Comparison of ENCODE assay signal across 8 cellular contexts in the genomic region with DNA sequence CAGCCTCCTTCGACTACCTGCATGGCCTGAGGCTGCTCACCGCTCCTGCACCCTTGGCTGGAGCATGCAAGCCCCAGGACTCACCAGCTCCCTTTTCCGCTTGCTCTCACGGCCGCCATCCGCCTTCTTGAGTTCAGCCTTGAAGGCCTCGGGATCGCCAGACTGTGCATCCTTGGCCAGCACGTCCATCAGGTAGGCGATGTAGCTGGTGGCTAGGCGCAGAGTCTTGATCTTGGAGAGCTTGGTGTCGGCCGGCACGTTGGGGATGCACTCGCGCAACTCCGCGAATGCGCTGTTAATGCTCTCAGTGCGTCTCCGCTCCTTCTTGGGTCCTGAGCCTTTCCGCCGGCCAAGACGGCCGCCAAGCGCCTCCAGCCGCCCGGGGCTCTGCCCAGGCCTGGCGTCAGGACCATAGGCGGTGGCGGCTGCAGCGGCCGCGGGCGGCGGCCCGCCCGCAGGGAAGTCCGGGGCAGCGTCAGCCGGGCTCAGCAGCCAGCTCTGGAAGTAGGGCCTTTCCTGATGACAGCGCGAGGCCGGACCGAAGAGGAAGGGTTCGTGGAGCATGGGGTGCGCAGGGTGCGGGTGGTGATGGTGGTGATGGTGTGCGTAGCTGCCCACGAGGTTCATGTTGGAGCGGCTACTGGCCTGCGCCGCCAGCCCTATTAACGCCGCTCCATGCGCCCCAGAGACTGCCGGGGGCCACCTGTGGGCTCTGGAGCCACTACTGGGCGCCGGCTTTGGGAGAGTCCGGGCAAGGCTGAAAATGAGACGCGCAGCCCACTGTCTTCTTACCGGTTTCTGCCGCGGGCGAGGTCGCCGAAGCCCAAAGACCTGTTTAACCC. TPM values are rescaled to one million over a fixed set of nuclear protein-coding genes. Genes with fewer than 3 reads are reported as not detected.
DNase-seq lines count a peak whose midpoint lies in the region; ATAC-seq and TF ChIP-seq lines count a peak whose summit lies in the region.

No MANE protein-coding gene starts in this region.

- no peak overlapping the region for H3K9ac ChIP-seq in PC-3 (ENCODE audit: low read length)

- peak overlapping the region in 7 of 8 donors; percentile 17 to 84 (median 70) for H3K4me3 Mint-ChIP-seq in CD4-positive, alpha-beta memory T cell
- peak overlapping the region; percentile 51 for H3K4me3 Mint-ChIP-seq in neural crest cell

- no peak overlapping the region for H3K27ac ChIP-seq in CD4-positive, alpha-beta memory T cell (ENCODE audit: low read depth, low read length)
- no peak overlapping the region for H3K27ac ChIP-seq in Panc1 (ENCODE audit: low read length)
- H3K27ac ChIP-seq in PC-3 (ENCODE audit: low read length), result no peak overlapping the region

- peaks cover 39 to 65% (median 53%) of the 10 kb centered on the region in 4 donors for H3K4me1 Mint-ChIP-seq in CD4-positive, alpha-beta memory T cell
- peaks cover 23% of the 10 kb centered on the region for H3K4me1 Mint-ChIP-seq in neural crest cell

- no peak overlapping the region for H2AFZ ChIP-seq in PC-3 (ENCODE audit: low read length)

- H3K79me2 ChIP-seq in PC-3 (ENCODE audit: low read length), result no peaks in the 10 kb centered on the region

- peaks cover 68 to 76% of the 10 kb centered on the region in 2 donors for H3K27me3 Mint-ChIP-seq in CD4-positive, alpha-beta memory T cell
- peaks cover 100% of the 10 kb centered on the region for H3K27me3 Mint-ChIP-seq in neural crest cell (ENCODE audit: low read depth)

- H3K9me2 ChIP-seq in PC-3 (replicated peaks; ENCODE audit: low read length), result no peaks in the 10 kb centered on the region

- no peaks in the 10 kb centered on the region for H3K9me3 ChIP-seq in CD4-positive, alpha-beta memory T cell (ENCODE audit: control insufficient read depth in 1 of 2, low read length in 2 of 2)
- H3K9me3 ChIP-seq in Panc1 (ENCODE audit: control insufficient read depth, insufficient read depth, low read depth, low read length) (no peaks in the 10 kb centered on the region), PC-3 (ENCODE audit: low read length) (no peaks in the 10 kb centered on the region)

- in situ Hi-C loops in Panc1 (cut with HindIII; ENCODE audit: low pct_unique_long_range_greater_than_20kb, low sequenced_read_pairs), result no loop called here

- H4K20me1 ChIP-seq in PC-3 (ENCODE audit: low read length), result no peaks in the 10 kb centered on the region

- POLR2A ChIA-PET in CD4-positive, alpha-beta memory T cell (lab: Charles Lee; ENCODE audit: partially characterized antibody), result no interaction called here
- POLR2A ChIA-PET in Panc1 (lab: Charles Lee), result interaction anchor here (0.6 kb wide), 2 partner anchors 31 to 391 kb away, joined by 10 to 11 read pairs; no protein-coding TSS in a partner anchor
- POLR2A ChIA-PET in PC-3 (lab: Charles Lee; ENCODE audit: unreplicated experiment), result no interaction called here

- no peak overlapping the region for H3K27ac Mint-ChIP-seq in CD4-positive, alpha-beta memory T cell
- no peak overlapping the region for H3K27ac Mint-ChIP-seq in neural crest cell (ENCODE audit: unreplicated experiment)

- TF ChIP-seq CTCF in Panc1 (IDR thresholded peaks at IDR 0.05), result no peak
- no peak for TF ChIP-seq CTCF in epithelial cell of proximal tubule (conservative IDR thresholded peaks at IDR 0.05; ENCODE audit: low read depth, low read length)
- no peak for TF ChIP-seq CTCF in neural crest cell (conservative IDR thresholded peaks at IDR 0.05)
- TF ChIP-seq CTCF in PC-3 (conservative IDR thresholded peaks at IDR 0.05; ENCODE audit: low read depth, low read length), result no peak

- no peak for DNase-seq in CD4-positive, alpha-beta memory T cell
- DNase-seq in Panc1 (ENCODE audit: low read depth, low spot score) (no peak), epithelial cell of proximal tubule (ENCODE audit: low read depth) (no peak), neural crest cell (ENCODE audit: low read depth, low spot score) (no peak), PC-3 (no peak), UCSD-AML1 (lab: John Stamatoyannopoulos, UW; ENCODE audit: unreplicated experiment) (no peak), SIG-M5 treated with dmso at 0.1 percent for 504 hours (lab: John Stamatoyannopoulos, UW; ENCODE audit: unreplicated experiment) (no peak)

- H3K36me3 ChIP-seq in CD4-positive, alpha-beta memory T cell (ENCODE audit: insufficient read depth, low read length), result no peaks in the 10 kb centered on the region
- no peaks in the 10 kb centered on the region for H3K36me3 ChIP-seq in Panc1 (ENCODE audit: control insufficient read depth, insufficient read depth, low read length)
- H3K36me3 ChIP-seq in PC-3 (ENCODE audit: low read depth, low read length), result no peaks in the 10 kb centered on the region

- no TSS peak for BruUV-seq in Panc1 (replicated peaks; lab: Mats Ljungman, UMichigan)
- BruUV-seq in PC-3 (replicated peaks; lab: Mats Ljungman, UMichigan), result no TSS peak

- CTCF ChIA-PET in CD4-positive, alpha-beta memory T cell (lab: Charles Lee; ENCODE audit: partially characterized antibody), result interaction anchor here (1.4 kb wide), 1 partner anchor 9 kb away, joined by 3 read pairs; no protein-coding TSS in a partner anchor
- CTCF ChIA-PET in Panc1 (lab: Charles Lee) (interaction anchor here (0.6 kb wide), 1 partner anchor 44 kb away, joined by 6 read pairs; no protein-coding TSS in a partner anchor), PC-3 (lab: Charles Lee) (no interaction called here)

- intact Hi-C loops in CD4-positive, alpha-beta memory T cell (cut with micrococcal nuclease), result no loop called here
- intact Hi-C loops in Panc1 (cut with micrococcal nuclease; ENCODE audit: unreplicated experiment), result no loop called here
- intact Hi-C loops in PC-3 (cut with micrococcal nuclease), result no loop called here

- H3K4me2 ChIP-seq in PC-3 (ENCODE audit: low read length), result no peak overlapping the region

- H3K4me1 ChIP-seq in CD4-positive, alpha-beta memory T cell (ENCODE audit: insufficient read depth, low read length), result peaks cover 69% of the 10 kb centered on the region
- H3K4me1 ChIP-seq in Panc1 (ENCODE audit: control insufficient read depth, insufficient read depth, low read length) (no peaks in the 10 kb centered on the region; the same call in 1 of the 2 replicates), PC-3 (ENCODE audit: insufficient read depth, low read length) (no peaks in the 10 kb centered on the region)

- H3K36me3 Mint-ChIP-seq in CD4-positive, alpha-beta memory T cell, result no peaks in the 10 kb centered on the region
- no peaks in the 10 kb centered on the region for H3K36me3 Mint-ChIP-seq in neural crest cell (ENCODE audit: low read depth)

- no peaks in the 10 kb centered on the region for H3F3A ChIP-seq in PC-3 (ENCODE audit: low read length, unreplicated experiment)

- peak; percentile 72 for ATAC-seq in Panc1
- no peak for ATAC-seq in PC-3
- no peak for ATAC-seq in HG03039 (IDR thresholded peaks at IDR 0.05; ENCODE audit: unreplicated experiment)

- H3K27me3 ChIP-seq in CD4-positive, alpha-beta memory T cell (ENCODE audit: insufficient read depth, low read length), result peaks cover 91% of the 10 kb centered on the region
- H3K27me3 ChIP-seq in Panc1 (ENCODE audit: control insufficient read depth, insufficient read depth, low read length) (peaks cover 17% of the 10 kb centered on the region), PC-3 (ENCODE audit: low read length) (peaks cover 89% of the 10 kb centered on the region)

- H3K4me3 ChIP-seq in CD4-positive, alpha-beta memory T cell (ENCODE audit: low read length in 2 of 2), result no peak overlapping the region
- peak overlapping the region; percentile 45 to 48 for H3K4me3 ChIP-seq in Panc1 (ENCODE audit: low read depth in 2 of 2, low read length in 2 of 2)
- H3K4me3 ChIP-seq in epithelial cell of proximal tubule (ENCODE audit: low read depth, low read length), result peak overlapping the region; percentile 4
- no peak overlapping the region for H3K4me3 ChIP-seq in PC-3 (ENCODE audit: low read length)

- peaks cover 0 to 3% (median 0%) of the 10 kb centered on the region in 8 donors for H3K9me3 Mint-ChIP-seq in CD4-positive, alpha-beta memory T cell
- no peaks in the 10 kb centered on the region for H3K9me3 Mint-ChIP-seq in neural crest cell

RNA-seq across cellular contexts. Expression of gene HAND1, which starts 0.4 kb away (rescaled TPM):
- not detected for total RNA-seq in CD4-positive, alpha-beta memory T cell
- not detected for polyA plus RNA-seq in CD4-positive, alpha-beta memory T cell
- total RNA-seq in Panc1 (2021; ENCODE audit: unreplicated experiment), result 0.10 TPM
- polyA plus RNA-seq in Panc1 (2012; ENCODE audit: insufficient read length), result not detected
- not detected in 2 replicates for total RNA-seq in epithelial cell of proximal tubule
- total RNA-seq in neural crest cell, result not detected in 2 replicates
- not detected in 2 replicates for total RNA-seq in PC-3 (2014; rRNA removed)

RNA-seq across cellular contexts. Expression of gene SAP30L, which starts 31.8 kb away (rescaled TPM):
- total RNA-seq in CD4-positive, alpha-beta memory T cell, result 10 to 100 TPM; 36.9 to 47.5 TPM
- polyA plus RNA-seq in CD4-positive, alpha-beta memory T cell, result 10 to 100 TPM; 19.4 to 44.7 TPM
- 54.6 TPM for total RNA-seq in Panc1 (2021; ENCODE audit: unreplicated experiment)
- polyA plus RNA-seq in Panc1 (2012; ENCODE audit: insufficient read length), result 38.5 TPM
- 9.1 and 22.5 TPM in 2 replicates for total RNA-seq in epithelial cell of proximal tubule
- 46.3 and 49.2 TPM in 2 replicates for total RNA-seq in neural crest cell
- total RNA-seq in PC-3 (2014; rRNA removed), result 17.2 and 36.0 TPM in 2 replicates

Comparison
In these comparisons a context has a peak if more than half of its experiments do, and no peak if none do; other contexts are left out.
1. H3K4me3 ChIP-seq: peak in Panc1 (2 of 2) and epithelial cell of proximal tubule (single experiment); none in CD4-positive, alpha-beta memory T cell (0 of 2) and PC-3 (single experiment).